ENCODE assay signal across 15 cellular contexts in genomic region chr5:172155101-172155500, GRCh38. TPM values are rescaled to one million over a fixed set of nuclear protein-coding genes. Genes with fewer than 3 reads are reported as not detected.
DNase-seq lines count a peak whose midpoint lies in the region; ATAC-seq, FAIRE-seq and TF ChIP-seq lines count a peak whose summit lies in the region.
"Not testable (repeated sequence)": the region's sequence is repeated elsewhere in the genome, so short reads cannot be mapped to it uniquely, and the experiment has no call there.
"Had no signal": no experiment of that assay in that cellular context is flagged by ENCODE, and none has a peak within 500 bp of the region (broad histone marks: within the 10 kb centered on the region; RNA-seq: fewer than 3 reads in every experiment).

No MANE protein-coding gene starts in this region.

- POLR2A ChIA-PET in OCI-LY7 (lab: Charles Lee): interaction anchor here (1.0 to 2.1 kb wide), 5 partner anchors 10 to 44 kb away, joined by 3 to 8 read pairs (median 4); no protein-coding TSS in a partner anchor
- POLR2A ChIA-PET in activated CD8-positive, alpha-beta T cell treated with anti-CD3 and anti-CD28 coated beads for 36 hours (lab: Charles Lee): interaction anchor here (1.4 to 5.8 kb wide), 2 partner anchors 11 to 18 kb away, joined by 5 to 32 read pairs; no protein-coding TSS in a partner anchor
- POLR2A ChIA-PET in GM12878 (lab: Charles Lee): interaction anchor here (0.7 to 3.7 kb wide), 6 partner anchors 20 to 32 kb away, joined by 3 to 19 read pairs (median 4); no protein-coding TSS in a partner anchor

- H3K79me2 ChIP-seq in OCI-LY7 (ENCODE audit: insufficient read depth, low read depth, low read length): not testable (repeated sequence)
- peaks cover 52% of the 10 kb centered on the region for H3K79me2 ChIP-seq in GM12878 (ENCODE audit: control insufficient read depth, insufficient read depth, low read length)

- H3K27me3 ChIP-seq in BLaER1; GM12878 (replicated peaks in 1 of 2; ENCODE audit: control insufficient read depth in 2 of 2, insufficient read depth in 2 of 2, low read length in 1 of 2); neutrophil: not testable (repeated sequence)

- SMC1A ChIA-PET in GM12878 (lab: Charles Lee; ENCODE audit: uncharacterized antibody, unreplicated experiment): interaction anchor here (0.8 to 4.3 kb wide), 7 partner anchors 11 to 33 kb away, joined by 3 to 16 read pairs (median 3); partner anchors contain the start of gene STK10

- peak overlapping the region; percentile 71; the same call in 1 of the 2 replicates for H3K4me2 ChIP-seq in BLaER1
- not testable (repeated sequence) for H3K4me2 ChIP-seq in OCI-LY7 (ENCODE audit: low read length); GM12878 (ENCODE audit: control insufficient read depth, insufficient read depth)

- TF ChIP-seq POLR2A in GM12878 (IDR thresholded peaks at IDR 0.05; ENCODE audit: low read depth, low read length): not testable (repeated sequence)

- H2AFZ ChIP-seq in OCI-LY7 (ENCODE audit: low read length); GM12878 (ENCODE audit: control insufficient read depth, low read depth, low read length): not testable (repeated sequence)

- H3K4me1 Mint-ChIP-seq in activated CD8-positive, alpha-beta T cell treated with anti-CD3 and anti-CD28 coated beads for 36 hours (ENCODE audit: low read depth): peaks cover 66% of the 10 kb centered on the region
- H3K4me1 Mint-ChIP-seq in immature natural killer cell: peaks cover 91 to 93% of the 10 kb centered on the region in 2 donors
- peaks cover 64 to 82% of the 10 kb centered on the region in 2 donors for H3K4me1 Mint-ChIP-seq in stimulated activated naive B cell treated with anti-CD40 and anti-IgM and Interleukin-4, amounts not matched to agents 10 μg/mL and 1 μg/mL and 100 μg/mL, for 72 hours

- not testable (repeated sequence) for TF ChIP-seq CTCF in GM12865 (IDR thresholded peaks at IDR 0.05; ENCODE audit: insufficient read depth, low read depth, low read length, missing control alignments); OCI-LY7 (conservative IDR thresholded peaks at IDR 0.05; ENCODE audit: low read length); activated CD8-positive, alpha-beta T cell treated with anti-CD3 and anti-CD28 coated beads for 36 hours (IDR thresholded peaks at IDR 0.05); GM12878 (IDR thresholded peaks at IDR 0.05 in 2 of 3, conservative IDR thresholded peaks at IDR 0.05 in 1 of 3; ENCODE audit: control insufficient read depth in 2 of 3, extremely low read depth in 1 of 3, insufficient read depth in 1 of 3, low read depth in 3 of 3, low read length in 3 of 3); neutrophil (IDR thresholded peaks at IDR 0.05)

- H3K9ac ChIP-seq in BLaER1; GM12878 (ENCODE audit: control insufficient read depth, insufficient read depth, low read length): not testable (repeated sequence)

- TF ChIP-seq RAD21 in GM12878 (IDR thresholded peaks at IDR 0.05; ENCODE audit: insufficient read depth, low read depth, low read length): not testable (repeated sequence)

- not testable (repeated sequence) for H3K27ac ChIP-seq in BLaER1; OCI-LY7 (ENCODE audit: low read depth, low read length, poor library complexity, severe bottlenecking); GM12878 (ENCODE audit: control insufficient read depth, insufficient read depth)
- peak overlapping the region; percentile 96 for H3K27ac ChIP-seq in neutrophil

- not testable (repeated sequence) for BruUV-seq in OCI-LY7 (replicated peaks; lab: Mats Ljungman, UMichigan); GM12878 (replicated peaks; lab: Mats Ljungman, UMichigan)

- H3K4me3 ChIP-seq in BLaER1; GM12865 (ENCODE audit: low read depth, low read length); OCI-LY7 (ENCODE audit: low read depth, low read length, poor library complexity, severe bottlenecking); GM12878; neutrophil (ENCODE audit: low read depth in 1 of 2, low read length in 1 of 2): not testable (repeated sequence)

- H4K20me1 ChIP-seq in BLaER1: peaks cover 85% of the 10 kb centered on the region
- not testable (repeated sequence) for H4K20me1 ChIP-seq in OCI-LY7 (ENCODE audit: insufficient read depth, low read length); GM12878 (ENCODE audit: control insufficient read depth, insufficient read depth)

- WGBS in GM12878 (ENCODE audit: insufficient coverage, insufficient replicate concordance, low lambda C conversion rate, missing lambda C conversion rate): 22% methylated on average over 9 of the region's 9 CpGs

- CTCF ChIA-PET in OCI-LY7 (lab: Charles Lee; ENCODE audit: unreplicated experiment): not testable (repeated sequence)
- CTCF ChIA-PET in activated CD8-positive, alpha-beta T cell treated with anti-CD3 and anti-CD28 coated beads for 36 hours (lab: Charles Lee): interaction anchor here (1.0 to 1.9 kb wide), 4 partner anchors 8 to 21 kb away, joined by 3 to 6 read pairs (median 4); no protein-coding TSS in a partner anchor
- CTCF ChIA-PET in GM12878 (lab: Yijun Ruan, JAX): interaction anchor here (0.6 to 1.2 kb wide), 5 partner anchors 20 to 243 kb away, joined by 3 to 4 read pairs (median 3); no protein-coding TSS in a partner anchor

- H3K4me1 ChIP-seq in BLaER1 (peaks cover 90% of the 10 kb centered on the region), OCI-LY7 (ENCODE audit: insufficient read depth, low read length, poor library complexity, severe bottlenecking) (peaks cover 70% of the 10 kb centered on the region), GM12878 (ENCODE audit: control insufficient read depth, insufficient read depth, low read length) (peaks cover 52% of the 10 kb centered on the region), neutrophil (ENCODE audit: control insufficient read depth in 1 of 2, insufficient read depth in 1 of 2, low read depth in 1 of 2, low read length in 1 of 2) (peaks cover 72 to 81% of the 10 kb centered on the region in 2 experiments)

- H3K9me2 ChIP-seq in OCI-LY7 (ENCODE audit: insufficient read depth, low read length): not testable (repeated sequence)

- not testable (repeated sequence) for H3K9me3 ChIP-seq in BLaER1; OCI-LY7 (ENCODE audit: low read length); GM12878 (replicated peaks; ENCODE audit: control insufficient read depth, insufficient read depth, low read length); neutrophil

- in situ Hi-C loops in GM12878 (cut with MboI): not testable (repeated sequence)

- RAD21 ChIA-PET in GM12878 (lab: Charles Lee; ENCODE audit: unreplicated experiment): interaction anchor here (0.6 to 2.4 kb wide), 5 partner anchors 11 to 33 kb away, joined by 3 to 11 read pairs (median 3); partner anchors contain the start of gene STK10

- ATAC-seq in activated CD8-positive, alpha-beta T cell treated with anti-CD3 and anti-CD28 coated beads for 36 hours; GM12878: not testable (repeated sequence)
- ATAC-seq in stimulated activated naive B cell treated with anti-CD40 and anti-IgM and Interleukin-4, amounts not matched to agents 10 μg/mL and 1 μg/mL and 100 μg/mL, for 72 hours (replicated peaks): peak; percentile 5 to 20

- not testable (repeated sequence) for H3K27me3 Mint-ChIP-seq in activated CD8-positive, alpha-beta T cell treated with anti-CD3 and anti-CD28 coated beads for 36 hours; stimulated activated naive B cell treated with anti-CD40 and anti-IgM and Interleukin-4, amounts not matched to agents 10 μg/mL and 1 μg/mL and 100 μg/mL, for 72 hours
- peaks cover 0 to 14% (median 0%) of the 10 kb centered on the region in 3 donors for H3K27me3 Mint-ChIP-seq in immature natural killer cell (ENCODE audit: low read depth in 3 of 3)

- peaks cover 75% of the 10 kb centered on the region for H3K36me3 Mint-ChIP-seq in activated CD8-positive, alpha-beta T cell treated with anti-CD3 and anti-CD28 coated beads for 36 hours (ENCODE audit: low read depth)
- H3K36me3 Mint-ChIP-seq in immature natural killer cell: peaks cover 24 to 50% (median 26%) of the 10 kb centered on the region in 3 donors
- H3K36me3 Mint-ChIP-seq in stimulated activated naive B cell treated with anti-CD40 and anti-IgM and Interleukin-4, amounts not matched to agents 10 μg/mL and 1 μg/mL and 100 μg/mL, for 72 hours: peaks cover 69 to 78% of the 10 kb centered on the region in 2 donors

- not testable (repeated sequence) for H3K9me3 Mint-ChIP-seq in activated CD8-positive, alpha-beta T cell treated with anti-CD3 and anti-CD28 coated beads for 36 hours; immature natural killer cell; stimulated activated naive B cell treated with anti-CD40 and anti-IgM and Interleukin-4, amounts not matched to agents 10 μg/mL and 1 μg/mL and 100 μg/mL, for 72 hours

- H3K4me3 Mint-ChIP-seq in activated CD8-positive, alpha-beta T cell treated with anti-CD3 and anti-CD28 coated beads for 36 hours; immature natural killer cell: not testable (repeated sequence)
- H3K4me3 Mint-ChIP-seq in stimulated activated naive B cell treated with anti-CD40 and anti-IgM and Interleukin-4, amounts not matched to agents 10 μg/mL and 1 μg/mL and 100 μg/mL, for 72 hours: peak overlapping the region in 1 of 2 donors; percentile 30

- not testable (repeated sequence) for FAIRE-seq in GM12878 (lab: Jason Lieb, UNC)

- intact Hi-C loops in OCI-LY7 (cut with micrococcal nuclease; ENCODE audit: unreplicated experiment); activated CD8-positive, alpha-beta T cell treated with anti-CD3 and anti-CD28 coated beads for 36 hours (cut with micrococcal nuclease); GM12878 (cut with micrococcal nuclease; ENCODE audit: unreplicated experiment): not testable (repeated sequence)

- not testable (repeated sequence) for TF ChIP-seq EP300 in GM12878 (IDR thresholded peaks at IDR 0.05; ENCODE audit: borderline replicate concordance in 1 of 2, control insufficient read depth in 1 of 2, low read depth in 2 of 2, low read length in 2 of 2)

- peaks cover 72% of the 10 kb centered on the region for H3K36me3 ChIP-seq in BLaER1
- H3K36me3 ChIP-seq in OCI-LY7 (ENCODE audit: insufficient read depth, low read length): peaks cover 62% of the 10 kb centered on the region
- H3K36me3 ChIP-seq in GM12878 (ENCODE audit: control insufficient read depth in 2 of 2, insufficient read depth in 2 of 2, low read length in 1 of 2): peaks cover 17 to 22% of the 10 kb centered on the region in 2 experiments; a peak in 3 of 4 replicates
- peaks cover 59% of the 10 kb centered on the region for H3K36me3 ChIP-seq in neutrophil

- DNase-seq in GM12865 (ENCODE audit: low read depth) (peak; percentile 48), OCI-LY7 (ENCODE audit: low spot score) (peak; percentile 42)
- not testable (repeated sequence) for DNase-seq in activated CD8-positive, alpha-beta T cell treated with anti-CD3 and anti-CD28 coated beads for 36 hours; GM12878 (ENCODE audit: low read depth, low spot score); immature natural killer cell; stimulated activated naive B cell treated with anti-CD40 and anti-IgM and Interleukin-4, amounts not matched to agents 10 μg/mL and 1 μg/mL and 100 μg/mL, for 72 hours

- H3K27ac Mint-ChIP-seq in activated CD8-positive, alpha-beta T cell treated with anti-CD3 and anti-CD28 coated beads for 36 hours: peak overlapping the region; percentile 65
- peak overlapping the region in 5 of 6 donors; percentile 81 to 98 (median 91) for H3K27ac Mint-ChIP-seq in immature natural killer cell
- H3K27ac Mint-ChIP-seq in stimulated activated naive B cell treated with anti-CD40 and anti-IgM and Interleukin-4, amounts not matched to agents 10 μg/mL and 1 μg/mL and 100 μg/mL, for 72 hours: peak overlapping the region; percentile 53

RNA-seq across cellular contexts. Expression of gene STK10, which starts 32.9 kb away (rescaled TPM):
- 53.1 and 53.7 TPM in 2 replicates for total RNA-seq in OCI-LY7 (2014; rRNA removed; shearing (Covaris generic))
- total RNA-seq in OCI-LY7 (2022) (89.7 and 95.9 TPM in 2 replicates), GM12878 (2014; rRNA removed) (55.8 and 57.4 TPM in 2 replicates), GM12878 (2014; rRNA removed; fragmentation: Illumina TruSeq; extraction: Trizol) (46.1 and 46.9 TPM in 2 replicates), GM12878 (2021) (75.4 and 96.4 TPM in 2 replicates)
- 100 to 1,000 TPM; 142 to 143 TPM for total RNA-seq in activated CD8-positive, alpha-beta T cell treated with anti-CD3 and anti-CD28 coated beads for 36 hours
- total RNA-seq in GM12878 (2013; cell fraction: nucleolus; rRNA removed): 217 and 221 TPM in 2 replicates
- 28.9 TPM for polyA plus RNA-seq in GM12878 (2011; ENCODE audit: low read depth)
- polyA plus RNA-seq in GM12878 (2011; rRNA removed) (21.1 and 41.8 TPM in 2 replicates), GM12878 (2014; fragmentation: Illumina TruSeq; extraction: Trizol) (33.6 and 53.2 TPM in 2 replicates), GM12878 (2014; fragmentation: Nextera tagmentation; extraction: Ambion mirVana) (10 to 100 TPM; 14.2 to 20.4 TPM), GM12878 (2014; rRNA removed) (48.1 and 53.0 TPM in 2 replicates), GM12878 (2016; fragmentation: Nextera tagmentation; extraction: Ambion mirVana) (10 to 100 TPM; 54.9 to 55.3 TPM), immature natural killer cell (100 to 1,000 TPM in 1 of 3 donors, 10 to 100 TPM in 2; 24.8 to 274 (median 54.9) TPM)
- 45.3 and 48.2 TPM in 2 replicates for polyA plus RNA-seq in GM12878 (2011; cell fraction: cytosol; rRNA removed)
- polyA plus RNA-seq in GM12878 (2011; cell fraction: nucleus; rRNA removed): 80.4 and 105 TPM in 2 replicates
- 49.9 and 55.9 TPM in 2 replicates for polyA plus RNA-seq in GM12878 (2012)
- 68.4 and 96.0 TPM in 2 replicates for polyA minus RNA-seq in GM12878 (2011; rRNA and poly(A)+ RNA removed)
- 35.1 and 36.6 TPM in 2 replicates for polyA minus RNA-seq in GM12878 (2011; cell fraction: cytosol; rRNA and poly(A)+ RNA removed)
- polyA minus RNA-seq in GM12878 (2011; cell fraction: nucleus; rRNA and poly(A)+ RNA removed): 53.1 and 106 TPM in 2 replicates

RNA-seq across cellular contexts. Expression of gene EFCAB9, which starts 38.9 kb away (rescaled TPM):
- not detected in 2 replicates for total RNA-seq in OCI-LY7 (2014; rRNA removed; shearing (Covaris generic))
- not detected in 2 replicates for total RNA-seq in OCI-LY7 (2022)
- not detected for total RNA-seq in activated CD8-positive, alpha-beta T cell treated with anti-CD3 and anti-CD28 coated beads for 36 hours
- total RNA-seq in GM12878 (2013; cell fraction: nucleolus; rRNA removed): not detected in 2 replicates
- total RNA-seq in GM12878 (2014; rRNA removed): not detected in 2 replicates
- not detected in 2 replicates for total RNA-seq in GM12878 (2014; rRNA removed; fragmentation: Illumina TruSeq; extraction: Trizol)
- total RNA-seq in GM12878 (2021): not detected in 2 replicates
- not detected for polyA plus RNA-seq in GM12878 (2011; ENCODE audit: low read depth)
- polyA plus RNA-seq in GM12878 (2011; rRNA removed): not detected in 2 replicates
- polyA plus RNA-seq in GM12878 (2011; cell fraction: cytosol; rRNA removed): not detected in 2 replicates
- not detected in 2 replicates for polyA plus RNA-seq in GM12878 (2011; cell fraction: nucleus; rRNA removed)
- not detected in 2 replicates for polyA plus RNA-seq in GM12878 (2012)
- not detected in 2 replicates for polyA plus RNA-seq in GM12878 (2014; fragmentation: Illumina TruSeq; extraction: Trizol)
- polyA plus RNA-seq in GM12878 (2014; fragmentation: Nextera tagmentation; extraction: Ambion mirVana): not detected
- polyA plus RNA-seq in GM12878 (2014; rRNA removed): not detected in 2 replicates
- polyA plus RNA-seq in GM12878 (2016; fragmentation: Nextera tagmentation; extraction: Ambion mirVana): under 1 TPM in 1 of 2 experiments, not detected in 1; 0.73 TPM
- not detected in 2 replicates for polyA minus RNA-seq in GM12878 (2011; rRNA and poly(A)+ RNA removed)
- polyA minus RNA-seq in GM12878 (2011; cell fraction: cytosol; rRNA and poly(A)+ RNA removed): not detected in 2 replicates
- polyA minus RNA-seq in GM12878 (2011; cell fraction: nucleus; rRNA and poly(A)+ RNA removed): not detected in 2 replicates
- not detected for polyA plus RNA-seq in immature natural killer cell
- total RNA-seq: Calu3, GM23248, H7, HT-29, NCI-H460, SK-MEL-5 had no signal
- polyA plus RNA-seq: BJ, GM23248 had no signal
